In the genomic region with DNA sequence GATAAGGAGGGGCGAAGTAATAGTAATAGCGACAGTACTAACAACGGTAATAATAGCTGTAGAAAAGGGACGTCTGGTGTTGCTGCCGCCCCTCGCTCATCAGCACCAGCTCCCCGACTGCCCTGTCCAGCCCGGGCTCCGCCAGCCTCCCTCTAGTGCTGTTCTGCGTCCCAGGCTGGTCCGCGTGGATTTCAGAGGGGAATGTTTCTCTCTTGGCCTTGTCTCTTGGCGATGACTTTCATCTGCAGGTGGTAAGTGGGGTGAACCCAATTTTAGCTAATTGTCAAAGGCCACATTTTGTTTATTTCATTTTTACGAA, we compare ENCODE assay signal across 9 cellular contexts. TPM values are rescaled to one million over a fixed set of nuclear protein-coding genes. Genes with fewer than 3 reads are reported as not detected.
DNase-seq lines count a peak whose midpoint lies in the region; ATAC-seq, FAIRE-seq and TF ChIP-seq lines count a peak whose summit lies in the region.
"Had no signal": no experiment of that assay in that cellular context is flagged by ENCODE, and none has a peak within 500 bp of the region (broad histone marks: within the 10 kb centered on the region; RNA-seq: fewer than 3 reads in every experiment).

No MANE protein-coding gene starts in this region.

- no peaks in the 10 kb centered on the region for H3K4me1 ChIP-seq in BLaER1
- H3K4me1 ChIP-seq in kidney (ENCODE audit: control insufficient read depth in 1 of 2, insufficient read depth in 1 of 2, low read depth in 1 of 2, low read length in 2 of 2) = peaks cover 0 to 10% of the 10 kb centered on the region in 2 donors

- H3K36me3 Mint-ChIP-seq in brain = peaks cover 32% of the 10 kb centered on the region
- H3K36me3 Mint-ChIP-seq in stimulated activated memory B cell treated with anti-CD40 and anti-IgM and Interleukin-4, amounts not matched to agents 10 μg/mL and 1 μg/mL and 100 μg/mL, for 72 hours = no peaks in the 10 kb centered on the region

- peak; percentile 64 for DNase-seq in kidney
- no peak for DNase-seq in stimulated activated CD4-positive, alpha-beta T cell treated with anti-CD3 and anti-CD28 coated beads, Interleukin-2, amount 100 ng/mL, for 48 hours
- no peak for DNase-seq in NCI-H510A (lab: John Stamatoyannopoulos, UW)

- intact Hi-C loops in kidney (cut with DNase I) = no loop called here

- peaks cover 14% of the 10 kb centered on the region; the same call in 1 of the 2 replicates for H3K9me3 ChIP-seq in BLaER1
- peaks cover 0 to 3% of the 10 kb centered on the region in 2 donors for H3K9me3 ChIP-seq in kidney (ENCODE audit: control insufficient read depth in 1 of 2, low read length in 2 of 2)

- H3K27me3 ChIP-seq in BLaER1 = peaks cover 42% of the 10 kb centered on the region

- peaks cover 7 to 31% (median 16%) of the 10 kb centered on the region in 5 experiments for H3K9me3 Mint-ChIP-seq in brain
- H3K9me3 Mint-ChIP-seq in stimulated activated memory B cell treated with anti-CD40 and anti-IgM and Interleukin-4, amounts not matched to agents 10 μg/mL and 1 μg/mL and 100 μg/mL, for 72 hours = no peaks in the 10 kb centered on the region

- FAIRE-seq in kidney (lab: Jason Lieb, UNC) = no peak
- FAIRE-seq: colon had no signal

- peak; percentile 18 for ATAC-seq in HG02623 (IDR thresholded peaks at IDR 0.05; ENCODE audit: unreplicated experiment)
- ATAC-seq in stimulated activated memory B cell treated with anti-CD40 and anti-IgM and Interleukin-4, amounts not matched to agents 10 μg/mL and 1 μg/mL and 100 μg/mL, for 72 hours = no peak
- ATAC-seq in GM18870 (IDR thresholded peaks at IDR 0.05; ENCODE audit: unreplicated experiment) = no peak

- H3K9ac ChIP-seq in BLaER1 (no peak overlapping the region), kidney (ENCODE audit: low read length in 2 of 2) (no peak overlapping the region)

- H3K27me3 Mint-ChIP-seq in brain = peaks cover 6% of the 10 kb centered on the region
- peaks cover 62% of the 10 kb centered on the region for H3K27me3 Mint-ChIP-seq in stimulated activated memory B cell treated with anti-CD40 and anti-IgM and Interleukin-4, amounts not matched to agents 10 μg/mL and 1 μg/mL and 100 μg/mL, for 72 hours

- H4K20me1 ChIP-seq in BLaER1 = no peaks in the 10 kb centered on the region

- H3K4me2 ChIP-seq in BLaER1 = no peak overlapping the region

- no peak overlapping the region for H3K27ac ChIP-seq in BLaER1
- H3K27ac ChIP-seq in kidney (ENCODE audit: low read depth in 2 of 2, low read length in 2 of 2) = no peak overlapping the region

- peak overlapping the region; percentile 96 to 99 (median 98) for H3K4me3 Mint-ChIP-seq in brain
- H3K4me3 Mint-ChIP-seq in stimulated activated memory B cell treated with anti-CD40 and anti-IgM and Interleukin-4, amounts not matched to agents 10 μg/mL and 1 μg/mL and 100 μg/mL, for 72 hours = peak overlapping the region; percentile 43

- H3K4me1 Mint-ChIP-seq in brain = peaks cover 67% of the 10 kb centered on the region
- H3K4me1 Mint-ChIP-seq in stimulated activated memory B cell treated with anti-CD40 and anti-IgM and Interleukin-4, amounts not matched to agents 10 μg/mL and 1 μg/mL and 100 μg/mL, for 72 hours = peaks cover 15% of the 10 kb centered on the region

- H3K4me3 ChIP-seq in BLaER1 (peak overlapping the region; percentile 61; the same call in 1 of the 2 replicates), kidney (ENCODE audit: low read length in 2 of 2) (peak overlapping the region; percentile 61 to 63)

- peak overlapping the region; percentile 95 to 99 (median 99) for H3K27ac Mint-ChIP-seq in brain
- H3K27ac Mint-ChIP-seq in stimulated activated memory B cell treated with anti-CD40 and anti-IgM and Interleukin-4, amounts not matched to agents 10 μg/mL and 1 μg/mL and 100 μg/mL, for 72 hours = no peak overlapping the region

- TF ChIP-seq CTCF in brain (conservative IDR thresholded peaks at IDR 0.05) (peak in 1 of 2 experiments; percentile 11), kidney (IDR thresholded peaks at IDR 0.05; ENCODE audit: borderline replicate concordance, extremely low read depth, insufficient read depth) (no peak)

- H3K36me3 ChIP-seq in BLaER1 (no peaks in the 10 kb centered on the region), kidney (ENCODE audit: control insufficient read depth in 1 of 2, insufficient read depth in 2 of 2, low read length in 2 of 2) (no peaks in the 10 kb centered on the region)

RNA-seq across cellular contexts. Expression of a gene that starts 0.6 kb away (rescaled TPM):
- 42.2 TPM for polyA plus RNA-seq in brain (ENCODE audit: insufficient read depth, low read depth, low replicate concordance)
- 7.8 TPM for total RNA-seq in kidney
- polyA plus RNA-seq in kidney (ENCODE audit: insufficient read depth, low read depth, low replicate concordance) = 0.82 TPM

Comparison
In these comparisons a context has a peak if more than half of its experiments do, and no peak if none do; other contexts are left out.
1. RNA of a gene that starts 0.6 kb away (polyA plus RNA-seq): 42.2 TPM in brain (single experiment); 0.82 TPM in kidney (single experiment); every median in the first group is over 10 times any median in the second.